32 cellular contexts compared by ENCODE assay signal in the genomic region with DNA sequence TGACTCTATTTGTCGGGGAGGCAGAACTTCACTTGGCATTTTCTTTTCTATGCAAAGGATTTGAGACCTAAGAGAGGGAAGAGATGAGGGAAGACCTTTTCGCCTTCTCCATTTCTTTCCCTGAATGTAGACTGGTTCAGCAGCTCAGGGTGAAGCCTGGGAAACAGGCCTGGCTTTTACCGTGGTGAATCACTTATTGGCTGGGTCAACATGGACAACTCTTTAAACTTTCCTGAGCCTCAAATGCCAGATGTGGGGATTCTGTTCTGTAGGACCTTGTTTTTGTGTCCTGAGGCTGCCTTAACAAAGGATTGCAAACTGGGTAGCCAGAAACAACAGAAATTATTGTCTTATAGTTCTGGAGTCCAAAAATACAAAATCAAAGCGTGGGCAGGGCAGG.
"Had no signal": no experiment of that assay in that cellular context is flagged by ENCODE, and none has a peak within 500 bp of the region (broad histone marks: within the 10 kb centered on the region; RNA-seq: fewer than 3 reads in every experiment).

No MANE protein-coding gene starts in this region.

- H3K27ac ChIP-seq: pancreas, prostate gland, sigmoid colon, thoracic aorta, VCaP had no signal

- ATAC-seq: naive thymus-derived CD4-positive, alpha-beta T cell; pancreas; stimulated activated effector memory CD8-positive, alpha-beta T cell treated with anti-CD3 and anti-CD28 coated beads, Interleukin-12 subunit alpha, Interleukin-12 subunit beta, amount 100 ng/mL, for 72 hours had no signal

- H3K4me1 Mint-ChIP-seq: activated naive CD8-positive, alpha-beta T cell treated with anti-CD3 and anti-CD28 coated beads for 36 hours; memory B cell; naive thymus-derived CD4-positive, alpha-beta T cell had no signal

- H3K4me1 ChIP-seq: adrenal gland, pancreas, prostate gland, sigmoid colon had no signal

- H3K9me3 Mint-ChIP-seq: activated CD4-positive, alpha-beta memory T cell treated with anti-CD3 and anti-CD28 coated beads for 36 hours; activated naive CD8-positive, alpha-beta T cell treated with anti-CD3 and anti-CD28 coated beads for 36 hours; activated T-helper 1 cell treated with anti-CD3 and anti-CD28 coated beads, Interleukin-12 subunit alpha, Interleukin-12 subunit beta, Interleukin-2, Interleukin-4 antibody, amounts not matched to agents 30 ng/mL and 10 ng/mL and 1 ng/mL, durations not matched to agents 14 hours and 24 hours and 36 hours; dendritic cell treated with granulocyte-macrophage colony-stimulating factor and Interleukin-4, amounts not matched to agents 40 ng/mL and 50 ng/mL, for 4 days had no signal

- H3K4me3 ChIP-seq: adrenal gland, pancreas, prostate gland, sigmoid colon, thoracic aorta had no signal

- H3K27ac Mint-ChIP-seq: activated CD4-positive, alpha-beta memory T cell treated with anti-CD3 and anti-CD28 coated beads for 36 hours; activated naive CD4-positive, alpha-beta T cell treated with anti-CD3 and anti-CD28 coated beads for 36 hours; activated naive CD8-positive, alpha-beta T cell treated with anti-CD3 and anti-CD28 coated beads for 36 hours; activated T-helper 1 cell treated with anti-CD3 and anti-CD28 coated beads, Interleukin-12 subunit alpha, Interleukin-12 subunit beta, Interleukin-2, Interleukin-4 antibody, amounts not matched to agents 30 ng/mL and 10 ng/mL and 1 ng/mL, durations not matched to agents 14 hours and 24 hours and 36 hours; dendritic cell treated with granulocyte-macrophage colony-stimulating factor and Interleukin-4, amounts not matched to agents 40 ng/mL and 50 ng/mL, for 4 days; memory B cell; naive thymus-derived CD4-positive, alpha-beta T cell; stimulated activated effector memory CD8-positive, alpha-beta T cell treated with anti-CD3 and anti-CD28 coated beads, Interleukin-12 subunit alpha, Interleukin-12 subunit beta, amount 100 ng/mL, for 72 hours; stimulated activated naive CD8-positive, alpha-beta T cell treated with anti-CD3 and anti-CD28 coated beads, Interleukin-15, Interleukin-2, amounts not matched to agents 100 ng/mL and 50 ng/mL, for 24 hours had no signal

- H3K36me3 Mint-ChIP-seq: activated CD4-positive, alpha-beta memory T cell treated with anti-CD3 and anti-CD28 coated beads for 36 hours; activated naive CD8-positive, alpha-beta T cell treated with anti-CD3 and anti-CD28 coated beads for 36 hours; memory B cell; stimulated activated effector memory CD8-positive, alpha-beta T cell treated with anti-CD3 and anti-CD28 coated beads, Interleukin-12 subunit alpha, Interleukin-12 subunit beta, amount 100 ng/mL, for 72 hours had no signal

- H3K27me3 ChIP-seq: adrenal gland, pancreas, sigmoid colon had no signal

- DNase-seq: activated CD4-positive, alpha-beta memory T cell treated with anti-CD3 and anti-CD28 coated beads for 36 hours; activated CD4-positive, alpha-beta T cell treated with anti-CD3 and anti-CD28 coated beads for 48 hours; activated CD8-positive, alpha-beta memory T cell treated with anti-CD3 and anti-CD28 coated beads, Interleukin-2, amount 50 U/mL, for 4 hours; activated effector memory CD4-positive, alpha-beta T cell treated with anti-CD3 and anti-CD28 coated beads, Interleukin-2, amount 50 U/mL, for 16 hours; activated naive CD4-positive, alpha-beta T cell treated with anti-CD3 and anti-CD28 coated beads for 36 hours; activated naive CD8-positive, alpha-beta T cell treated with anti-CD3 and anti-CD28 coated beads for 36 hours; activated T-cell treated with anti-CD3 and anti-CD28 coated beads, Interleukin-2, amount 50 U/mL, for 1 hour; aorta; central memory CD4-positive, alpha-beta T cell; effector CD4-positive, alpha-beta T cell; glutamatergic neuron; kidney; midbrain; naive thymus-derived CD4-positive, alpha-beta T cell; pancreas; retina; sigmoid colon; small intestine; stimulated activated CD4-positive, alpha-beta T cell treated with anti-CD3 and anti-CD28 coated beads, Interleukin-4, amount 100 ng/mL, for 24 hours; trophoblast cell had no signal

- H3K4me3 Mint-ChIP-seq: activated CD4-positive, alpha-beta memory T cell treated with anti-CD3 and anti-CD28 coated beads for 36 hours; activated naive CD4-positive, alpha-beta T cell treated with anti-CD3 and anti-CD28 coated beads for 36 hours; activated naive CD8-positive, alpha-beta T cell treated with anti-CD3 and anti-CD28 coated beads for 36 hours; activated T-helper 1 cell treated with anti-CD3 and anti-CD28 coated beads, Interleukin-12 subunit alpha, Interleukin-12 subunit beta, Interleukin-2, Interleukin-4 antibody, amounts not matched to agents 30 ng/mL and 10 ng/mL and 1 ng/mL, durations not matched to agents 14 hours and 24 hours and 36 hours; dendritic cell treated with granulocyte-macrophage colony-stimulating factor and Interleukin-4, amounts not matched to agents 40 ng/mL and 50 ng/mL, for 4 days; memory B cell; naive thymus-derived CD4-positive, alpha-beta T cell; stimulated activated effector memory CD8-positive, alpha-beta T cell treated with anti-CD3 and anti-CD28 coated beads, Interleukin-12 subunit alpha, Interleukin-12 subunit beta, amount 100 ng/mL, for 72 hours; stimulated activated naive CD8-positive, alpha-beta T cell treated with anti-CD3 and anti-CD28 coated beads, Interleukin-15, Interleukin-2, amounts not matched to agents 100 ng/mL and 50 ng/mL, for 24 hours had no signal

- H3K36me3 ChIP-seq: adrenal gland, pancreas, prostate gland, sigmoid colon, thoracic aorta had no signal

- FAIRE-seq: endometrium, frontal cortex, kidney, pancreas, small intestine, urothelium cell line had no signal

- H3K9me3 ChIP-seq: adrenal gland, pancreas, prostate gland, sigmoid colon, thoracic aorta had no signal

- H3K27me3 Mint-ChIP-seq: dendritic cell treated with granulocyte-macrophage colony-stimulating factor and Interleukin-4, amounts not matched to agents 40 ng/mL and 50 ng/mL, for 4 days had no signal
